8 cellular contexts compared by ENCODE assay signal in the genomic region with DNA sequence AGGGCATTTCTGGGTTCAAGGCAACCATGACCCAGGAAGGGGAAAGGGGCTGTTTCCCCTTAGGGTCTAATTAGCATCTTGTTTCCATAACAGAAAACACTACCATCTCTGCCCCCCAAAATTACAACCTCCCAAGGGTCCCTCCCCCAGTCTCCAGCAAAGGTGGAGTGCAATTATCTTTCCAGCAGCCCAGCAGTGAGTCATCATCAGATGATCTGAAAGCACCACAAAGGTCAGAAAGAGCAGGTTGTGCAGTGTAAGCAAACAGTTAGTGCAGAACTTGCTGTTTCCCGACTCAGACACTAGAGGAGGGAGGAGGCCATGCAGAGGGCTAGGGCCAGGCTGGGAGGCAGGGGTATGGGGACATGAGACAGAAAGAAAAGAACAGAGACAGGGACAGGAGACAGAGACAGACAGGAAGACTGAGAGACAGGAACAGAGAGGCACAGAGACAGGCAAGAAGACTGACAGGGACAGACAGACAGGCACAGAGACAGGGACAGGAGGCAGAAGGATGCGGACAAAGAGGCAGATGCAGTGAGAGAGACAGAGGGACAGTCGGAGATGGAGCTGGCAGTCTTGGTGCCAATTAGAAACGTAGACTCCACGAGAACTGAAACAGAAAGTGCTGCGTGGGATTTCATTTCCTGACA.
DNase-seq lines count a peak whose midpoint lies in the region; ATAC-seq and TF ChIP-seq lines count a peak whose summit lies in the region.

No MANE protein-coding gene starts in this region.

- TF ChIP-seq CTCF in osteoblast (IDR thresholded peaks at IDR 0.05; ENCODE audit: extremely low read depth, low read depth, low read length) (peak; percentile 86), upper lobe of right lung (IDR thresholded peaks at IDR 0.05) (peak; percentile 44)

- intact Hi-C loops in upper lobe of right lung (cut with DNase I) = no loop called here

- H3K4me1 Mint-ChIP-seq in activated T-cell treated with anti-CD3 and anti-CD28 coated beads, Interleukin-2, amount 50 U/mL, for 24 hours (ENCODE audit: low read depth) = peaks cover 40% of the 10 kb centered on the region

- H3K27me3 Mint-ChIP-seq in activated T-cell treated with anti-CD3 and anti-CD28 coated beads, Interleukin-2, amount 50 U/mL, for 24 hours = no peaks in the 10 kb centered on the region

- H3K4me1 ChIP-seq in osteoblast (ENCODE audit: insufficient read depth, low read length) (peaks cover 38% of the 10 kb centered on the region), upper lobe of right lung (peaks cover 9% of the 10 kb centered on the region)

- H3K27me3 ChIP-seq in osteoblast (ENCODE audit: insufficient read depth, low read length) (no peaks in the 10 kb centered on the region), upper lobe of right lung (no peaks in the 10 kb centered on the region)

- H3K4me2 ChIP-seq in osteoblast (ENCODE audit: insufficient read depth, low read length) = peak overlapping the region; percentile 91

- H3K9me3 Mint-ChIP-seq in activated T-cell treated with anti-CD3 and anti-CD28 coated beads, Interleukin-2, amount 50 U/mL, for 24 hours = no peaks in the 10 kb centered on the region

- H3K4me3 Mint-ChIP-seq in activated T-cell treated with anti-CD3 and anti-CD28 coated beads, Interleukin-2, amount 50 U/mL, for 24 hours = peak overlapping the region; percentile 53

- H3K9me3 ChIP-seq in osteoblast (ENCODE audit: low read depth, low read length) (no peaks in the 10 kb centered on the region), upper lobe of right lung (no peaks in the 10 kb centered on the region)

- ATAC-seq in GM18909 (IDR thresholded peaks at IDR 0.05; ENCODE audit: poor library complexity, unreplicated experiment) (peak; percentile 91), HG03108 (IDR thresholded peaks at IDR 0.05; ENCODE audit: unreplicated experiment) (peak; percentile 94), upper lobe of right lung (peak; percentile 89)

- peak overlapping the region; percentile 66 for H2AFZ ChIP-seq in osteoblast (ENCODE audit: low read length)

- DNase-seq in C1 segment of cervical spinal cord (lab: John Stamatoyannopoulos, UW) (peak in 8 of 14 donors; percentile 22 to 74 (median 53)), NCI-H69 (lab: John Stamatoyannopoulos, UW) (peak; percentile 93), fibroblast of the conjunctiva (ENCODE audit: low read depth) (peak; percentile 84), osteoblast (ENCODE audit: insufficient read length, low spot score, missing footprints) (peak; percentile 98), upper lobe of right lung (peak; percentile 71)
- DNase-seq in activated T-cell treated with anti-CD3 and anti-CD28 coated beads, Interleukin-2, amount 50 U/mL, for 24 hours = peak; percentile 61

- H3K4me3 ChIP-seq in osteoblast (ENCODE audit: insufficient read depth, low read length) (peak overlapping the region; percentile 59), upper lobe of right lung (no peak overlapping the region)

- peaks cover 27% of the 10 kb centered on the region for H3K36me3 Mint-ChIP-seq in activated T-cell treated with anti-CD3 and anti-CD28 coated beads, Interleukin-2, amount 50 U/mL, for 24 hours (ENCODE audit: low read depth)

- H3K79me2 ChIP-seq in osteoblast (ENCODE audit: insufficient read depth, low read length) = no peaks in the 10 kb centered on the region

- peak overlapping the region; percentile 89 for H3K27ac Mint-ChIP-seq in activated T-cell treated with anti-CD3 and anti-CD28 coated beads, Interleukin-2, amount 50 U/mL, for 24 hours

- H3K36me3 ChIP-seq in osteoblast (ENCODE audit: insufficient read depth, low read length) (peaks cover 16% of the 10 kb centered on the region), upper lobe of right lung (peaks cover 7% of the 10 kb centered on the region)

- no peaks in the 10 kb centered on the region for H4K20me1 ChIP-seq in osteoblast (ENCODE audit: insufficient read depth, low read length)

- H3K27ac ChIP-seq in osteoblast (ENCODE audit: low read depth, low read length) (peak overlapping the region; percentile 95), upper lobe of right lung (peak overlapping the region; percentile 81)
